8 cellular contexts compared by ENCODE assay signal in genomic region chr10:45971742-45972105, GRCh38. TPM values are rescaled to one million over a fixed set of nuclear protein-coding genes. Genes with fewer than 3 reads are reported as not detected.
A peak's percentile ranks its signal among the peaks of the same experiment; 100 is the strongest.
DNase-seq lines count a peak whose midpoint lies in the region; ATAC-seq and TF ChIP-seq lines count a peak whose summit lies in the region.
"Not testable (repeated sequence)": the region's sequence is repeated elsewhere in the genome, so short reads cannot be mapped to it uniquely, and the experiment has no call there.

No MANE protein-coding gene starts in this region.

- not testable (repeated sequence) for TF ChIP-seq CTCF in OCI-LY1 (IDR thresholded peaks at IDR 0.05; ENCODE audit: low read length); fibroblast of lung (conservative IDR thresholded peaks at IDR 0.05 in 1 of 2, IDR thresholded peaks at IDR 0.05 in 1 of 2; ENCODE audit: low read depth in 1 of 2, low read length in 2 of 2); mesothelial cell of epicardium (IDR thresholded peaks at IDR 0.05; ENCODE audit: unreplicated experiment)

- not testable (repeated sequence) for H3K4me1 ChIP-seq in CD8-positive, alpha-beta memory T cell (ENCODE audit: insufficient read depth, low read length); fibroblast of lung (ENCODE audit: control insufficient read depth, extremely low read depth, insufficient read depth, low read length)
- H3K4me1 ChIP-seq in OCI-LY1 (ENCODE audit: insufficient read depth, low read length, severe bottlenecking), result peaks cover 29% of the 10 kb centered on the region

- H3K4me2 ChIP-seq in OCI-LY1 (ENCODE audit: low read length), result peak overlapping the region; percentile 88
- peak overlapping the region; percentile 48 for H3K4me2 ChIP-seq in fibroblast of lung (ENCODE audit: extremely low read depth, insufficient read depth, low read length)

- H3F3A ChIP-seq in OCI-LY1 (ENCODE audit: insufficient read depth, low read length), result not testable (repeated sequence)

- not testable (repeated sequence) for H3K9me3 ChIP-seq in CD8-positive, alpha-beta memory T cell (ENCODE audit: low read length); OCI-LY1 (ENCODE audit: low read length); fibroblast of lung (ENCODE audit: control insufficient read depth, insufficient read depth, low read depth, low read length)

- H3K27me3 ChIP-seq in CD8-positive, alpha-beta memory T cell (ENCODE audit: insufficient read depth, low read length, poor library complexity, severe bottlenecking); OCI-LY1 (ENCODE audit: insufficient read depth, low read length); fibroblast of lung (ENCODE audit: control insufficient read depth, insufficient read depth, low read length): not testable (repeated sequence)

- ATAC-seq in GM19463 (IDR thresholded peaks at IDR 0.05; ENCODE audit: unreplicated experiment) (peak; percentile 38), HG03025 (IDR thresholded peaks at IDR 0.05; ENCODE audit: low FRiP score, unreplicated experiment) (peak; percentile 32)
- ATAC-seq in stimulated activated naive CD8-positive, alpha-beta T cell treated with anti-CD3 and anti-CD28 coated beads, Interleukin-15, Interleukin-2, amounts not matched to agents 100 U/mL and 50 U/mL, for 24 hours, result peak; percentile 37

- CTCF ChIA-PET in CD8-positive, alpha-beta memory T cell (lab: Charles Lee), result not testable (repeated sequence)

- DNase-seq in CD8-positive, alpha-beta memory T cell, result not testable (repeated sequence)
- DNase-seq in fibroblast of lung (ENCODE audit: low read depth in 2 of 2) (peak in 1 of 2 donors; percentile 8), mesothelial cell of epicardium (ENCODE audit: low spot score in 2 of 2, unreplicated experiment in 2 of 2) (peak in 1 of 2 experiments; percentile 43)
- peak; percentile 7 for DNase-seq in stimulated activated naive CD8-positive, alpha-beta T cell treated with anti-CD3 and anti-CD28 coated beads, Interleukin-15, Interleukin-2, amounts not matched to agents 100 U/mL and 50 U/mL, for 24 hours

- H4K20me1 ChIP-seq in OCI-LY1 (ENCODE audit: insufficient read depth, low read length); fibroblast of lung (ENCODE audit: control insufficient read depth, extremely low read depth, insufficient read depth, low read length): not testable (repeated sequence)

- H3K4me3 ChIP-seq in CD8-positive, alpha-beta memory T cell (ENCODE audit: low read length), result peak overlapping the region; percentile 83
- H3K4me3 ChIP-seq in OCI-LY1 (ENCODE audit: low read depth, low read length, poor library complexity, severe bottlenecking) (peak overlapping the region; percentile 95), fibroblast of lung (replicated peaks in 1 of 4; ENCODE audit: control extremely low read depth in 1 of 4, insufficient read depth in 1 of 4, low read depth in 3 of 4, low read length in 4 of 4) (peak overlapping the region; percentile 50 to 93 (median 69))

- H3K9ac ChIP-seq in OCI-LY1 (ENCODE audit: low read length) (peak overlapping the region; percentile 90), fibroblast of lung (ENCODE audit: insufficient read depth, low read length) (peak overlapping the region; percentile 68)

- H3K4me1 Mint-ChIP-seq in CD8-positive, alpha-beta memory T cell, result peaks cover 47 to 66% (median 63%) of the 10 kb centered on the region in 3 donors
- H3K4me1 Mint-ChIP-seq in activated naive CD4-positive, alpha-beta T cell treated with anti-CD3 and anti-CD28 coated beads, Interleukin-2, amount 50 U/mL, for 24 hours, result peaks cover 48% of the 10 kb centered on the region
- peaks cover 32% of the 10 kb centered on the region for H3K4me1 Mint-ChIP-seq in mesothelial cell of epicardium

- not testable (repeated sequence) for H2AFZ ChIP-seq in OCI-LY1 (ENCODE audit: low read length); fibroblast of lung (ENCODE audit: low read length)

- H3K9me3 Mint-ChIP-seq in CD8-positive, alpha-beta memory T cell; activated naive CD4-positive, alpha-beta T cell treated with anti-CD3 and anti-CD28 coated beads, Interleukin-2, amount 50 U/mL, for 24 hours; mesothelial cell of epicardium: not testable (repeated sequence)

- H3K27me3 Mint-ChIP-seq in CD8-positive, alpha-beta memory T cell; activated naive CD4-positive, alpha-beta T cell treated with anti-CD3 and anti-CD28 coated beads, Interleukin-2, amount 50 U/mL, for 24 hours; mesothelial cell of epicardium (ENCODE audit: low read depth): not testable (repeated sequence)

- peaks cover 46% of the 10 kb centered on the region for H3K79me2 ChIP-seq in OCI-LY1 (ENCODE audit: insufficient read depth, low read length)
- H3K79me2 ChIP-seq in fibroblast of lung (ENCODE audit: control insufficient read depth, insufficient read depth, low read length), result peaks cover 51% of the 10 kb centered on the region

- peaks cover 0 to 22% (median 1%) of the 10 kb centered on the region in 3 donors for H3K36me3 Mint-ChIP-seq in CD8-positive, alpha-beta memory T cell
- not testable (repeated sequence) for H3K36me3 Mint-ChIP-seq in activated naive CD4-positive, alpha-beta T cell treated with anti-CD3 and anti-CD28 coated beads, Interleukin-2, amount 50 U/mL, for 24 hours; mesothelial cell of epicardium

- not testable (repeated sequence) for H3K36me3 ChIP-seq in CD8-positive, alpha-beta memory T cell (ENCODE audit: insufficient read depth, low read length); fibroblast of lung (ENCODE audit: control insufficient read depth, insufficient read depth, low read length)
- peaks cover 18% of the 10 kb centered on the region; the same call in 1 of the 2 replicates for H3K36me3 ChIP-seq in OCI-LY1 (ENCODE audit: insufficient read depth, low read length)

- POLR2A ChIA-PET in CD8-positive, alpha-beta memory T cell (lab: Charles Lee), result not testable (repeated sequence)

- H3K27ac Mint-ChIP-seq in CD8-positive, alpha-beta memory T cell, result peak overlapping the region; percentile 36 to 96 (median 86)
- peak overlapping the region; percentile 92 for H3K27ac Mint-ChIP-seq in activated naive CD4-positive, alpha-beta T cell treated with anti-CD3 and anti-CD28 coated beads, Interleukin-2, amount 50 U/mL, for 24 hours
- H3K27ac Mint-ChIP-seq in mesothelial cell of epicardium, result peak overlapping the region; percentile 97

- peak overlapping the region; percentile 78 for H3K27ac ChIP-seq in CD8-positive, alpha-beta memory T cell (ENCODE audit: low read depth, low read length)
- H3K27ac ChIP-seq in OCI-LY1 (ENCODE audit: low read depth, low read length, poor library complexity, severe bottlenecking), result not testable (repeated sequence)
- peak overlapping the region; percentile 80 for H3K27ac ChIP-seq in fibroblast of lung (ENCODE audit: insufficient read depth, low read length)

- H3K9me2 ChIP-seq in OCI-LY1 (ENCODE audit: low read depth, low read length), result not testable (repeated sequence)

- H3K4me3 Mint-ChIP-seq in CD8-positive, alpha-beta memory T cell, result peak overlapping the region; percentile 95 to 100 (median 99)
- H3K4me3 Mint-ChIP-seq in activated naive CD4-positive, alpha-beta T cell treated with anti-CD3 and anti-CD28 coated beads, Interleukin-2, amount 50 U/mL, for 24 hours, result peak overlapping the region; percentile 100
- H3K4me3 Mint-ChIP-seq in mesothelial cell of epicardium, result peak overlapping the region; percentile 98

RNA-seq across cellular contexts. Expression of gene TIMM23, which starts 0.6 kb away (rescaled TPM):
- 100 to 1,000 TPM in 1 of 2 experiments, 10 to 100 TPM in 1; 96.4 to 101 TPM for total RNA-seq in CD8-positive, alpha-beta memory T cell
- 65.3 TPM for polyA plus RNA-seq in CD8-positive, alpha-beta memory T cell
- total RNA-seq in fibroblast of lung (55.0 and 58.8 TPM in 2 replicates), mesothelial cell of epicardium (52.0 to 59.1 TPM (median 55.4 TPM) in 3 replicates)
- polyA plus RNA-seq in fibroblast of lung, result 130 and 145 TPM in 2 replicates
- polyA plus RNA-seq in fibroblast of lung (2012), result 95.8 and 115 TPM in 2 replicates
- 16.8 and 18.3 TPM in 2 replicates for polyA minus RNA-seq in fibroblast of lung (ENCODE audit: low replicate concordance)

RNA-seq across cellular contexts. Expression of gene NCOA4, which starts 58.7 kb away (rescaled TPM):
- 100 to 1,000 TPM; 110 to 113 TPM for total RNA-seq in CD8-positive, alpha-beta memory T cell
- polyA plus RNA-seq in CD8-positive, alpha-beta memory T cell, result 147 TPM
- total RNA-seq in fibroblast of lung, result 145 and 175 TPM in 2 replicates
- polyA plus RNA-seq in fibroblast of lung, result 117 and 140 TPM in 2 replicates
- 78.4 and 81.5 TPM in 2 replicates for polyA plus RNA-seq in fibroblast of lung (2012)
- polyA minus RNA-seq in fibroblast of lung (ENCODE audit: low replicate concordance), result 76.8 and 152 TPM in 2 replicates
- total RNA-seq in mesothelial cell of epicardium, result 72.3 to 74.1 TPM (median 72.6 TPM) in 3 replicates
